ENCODE assay signal across 14 cellular contexts in the genomic region with DNA sequence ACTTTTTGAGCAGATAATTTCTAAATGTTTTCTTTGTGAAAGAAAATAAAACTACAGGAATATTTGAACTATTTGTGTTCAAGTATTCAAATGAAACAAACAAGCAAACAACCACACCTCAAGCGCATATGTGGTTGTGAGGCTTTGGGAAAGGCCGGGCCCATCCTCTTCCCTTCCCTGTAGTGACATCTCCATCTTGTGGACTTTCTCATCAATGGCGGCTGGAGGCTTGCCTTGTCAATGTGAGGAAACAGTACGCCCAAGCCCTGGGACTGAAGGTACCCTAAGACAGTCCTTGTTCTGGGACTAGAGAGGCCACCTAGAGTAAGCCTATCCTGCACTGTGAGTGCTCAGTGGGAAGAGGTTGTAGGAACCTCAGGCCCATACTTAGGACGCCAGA.
A peak's percentile ranks its signal among the peaks of the same experiment; 100 is the strongest.
DNase-seq lines count a peak whose midpoint lies in the region; ATAC-seq, FAIRE-seq and TF ChIP-seq lines count a peak whose summit lies in the region.
"Had no signal": no experiment of that assay in that cellular context is flagged by ENCODE, and none has a peak within 500 bp of the region (broad histone marks: within the 10 kb centered on the region; RNA-seq: fewer than 3 reads in every experiment).

No MANE protein-coding gene starts in this region.

- POLR2A ChIA-PET in BJ (lab: Charles Lee): no interaction called here

- H3K27ac ChIP-seq in SJCRH30 (no peak overlapping the region), lower lobe of right lung (no peak overlapping the region)
- H3K27ac ChIP-seq: skin epidermis, stomach had no signal

- intact Hi-C loops in lower lobe of right lung (cut with DNase I): no loop called here

- H3K4me3 ChIP-seq in BJ (ENCODE audit: low read depth, low read length) (no peak overlapping the region), SJCRH30 (no peak overlapping the region), lower lobe of right lung (no peak overlapping the region)
- H3K4me3 ChIP-seq: skin epidermis, stomach had no signal

- H3K27me3 ChIP-seq in BJ (ENCODE audit: control insufficient read depth, insufficient read depth, low read length): no peaks in the 10 kb centered on the region
- no peaks in the 10 kb centered on the region for H3K27me3 ChIP-seq in SJCRH30
- H3K27me3 ChIP-seq in lower lobe of right lung (ENCODE audit: low read depth): no peaks in the 10 kb centered on the region

- ATAC-seq in GM19035 (IDR thresholded peaks at IDR 0.05; ENCODE audit: unreplicated experiment) (no peak), HG02884 (IDR thresholded peaks at IDR 0.05; ENCODE audit: unreplicated experiment) (no peak), lower lobe of right lung (no peak)
- ATAC-seq: PC-3 had no signal

- peak; percentile 71 for FAIRE-seq in GM18507 (lab: Jason Lieb, UNC)
- FAIRE-seq: islet of Langerhans had no signal

- CTCF ChIA-PET in BJ (lab: Yijun Ruan, JAX): no interaction called here

- DNase-seq in BJ (ENCODE audit: low read depth) (no peak), GM18507 (ENCODE audit: extremely low spot score, insufficient read length, low read depth) (no peak), SJCRH30 (peak; percentile 1 to 3), iPS-NIHi7 (ENCODE audit: extremely low spot score) (peak; percentile 58), lower lobe of right lung (no peak), NCI-H128 (lab: John Stamatoyannopoulos, UW; ENCODE audit: unreplicated experiment) (no peak)
- DNase-seq: activated CD4-positive, alpha-beta memory T cell treated with anti-CD3 and anti-CD28 coated beads, Interleukin-2, amount 10 ng/mL, durations not matched to agents 7 days and 5 days; GDM1; PC-3; stomach had no signal

- no peaks in the 10 kb centered on the region for H3K4me1 ChIP-seq in SJCRH30
- no peaks in the 10 kb centered on the region for H3K4me1 ChIP-seq in lower lobe of right lung
- H3K4me1 ChIP-seq: stomach had no signal

- H3K36me3 ChIP-seq in BJ (ENCODE audit: control insufficient read depth, insufficient read depth, low read length) (0 out of 2 replicates have a peak, but pooled peaks cover 2% of the 10 kb centered on the region), SJCRH30 (no peaks in the 10 kb centered on the region), lower lobe of right lung (no peaks in the 10 kb centered on the region)
- H3K36me3 ChIP-seq: stomach had no signal

- TF ChIP-seq CTCF in BJ (IDR thresholded peaks at IDR 0.05; ENCODE audit: insufficient read depth, low read depth, low read length) (peak; percentile 41), lower lobe of right lung (IDR thresholded peaks at IDR 0.05) (no peak)

- H3K9me3 ChIP-seq in SJCRH30 (replicated peaks): no peaks in the 10 kb centered on the region
- no peaks in the 10 kb centered on the region for H3K9me3 ChIP-seq in lower lobe of right lung
- H3K9me3 ChIP-seq: stomach had no signal

Comparison
In these comparisons a context has a peak if more than half of its experiments do, and no peak if none do; other contexts are left out.
1. DNase-seq: peak in SJCRH30 (2 of 2) and iPS-NIHi7 (single experiment); none in BJ (single experiment), GM18507 (single experiment), lower lobe of right lung (single experiment) and NCI-H128 (single experiment).